In the genomic region with DNA sequence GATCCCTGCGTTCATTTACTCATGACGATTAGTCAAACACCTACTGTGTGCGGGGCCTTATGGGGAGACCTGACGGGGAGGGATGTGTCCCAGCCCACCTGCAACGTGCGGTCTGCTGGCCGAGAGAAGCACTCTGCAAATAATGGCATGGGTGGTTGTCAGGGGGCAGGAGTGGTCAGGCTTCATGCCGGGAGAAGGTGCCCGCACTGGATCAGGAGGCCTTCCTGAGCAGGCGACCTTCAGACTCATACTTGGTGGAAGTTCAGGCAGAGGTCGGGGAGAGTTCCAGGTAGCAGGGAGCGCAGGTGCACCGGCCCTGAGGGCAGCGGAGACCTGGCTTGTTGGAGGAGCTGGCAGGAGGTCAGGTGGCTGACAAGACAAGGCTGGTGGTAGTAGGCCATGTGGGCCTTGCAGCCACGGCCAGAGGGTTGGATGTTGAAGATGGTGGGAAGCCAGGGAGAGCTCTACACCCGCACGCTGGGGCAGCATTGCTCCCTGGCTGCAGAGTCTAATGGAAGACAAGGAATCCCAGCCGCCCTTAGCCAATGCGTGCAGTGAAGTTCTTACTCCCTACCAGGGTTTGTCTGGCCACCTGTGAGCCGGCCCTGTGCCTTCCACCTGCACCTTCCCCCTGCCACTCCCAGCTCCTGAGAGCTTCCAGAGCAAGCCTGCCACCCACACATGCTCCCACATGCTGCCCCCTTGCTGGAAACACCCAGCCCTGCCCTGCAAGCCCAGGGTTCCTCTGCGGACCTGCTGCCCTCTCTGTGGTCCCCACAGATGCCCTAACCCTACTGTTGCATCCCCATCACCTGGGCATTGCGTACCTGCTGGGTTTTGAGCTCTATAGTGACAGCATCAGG, we compare ENCODE assay signal across 15 cellular contexts.
A peak's percentile ranks its signal among the peaks of the same experiment; 100 is the strongest.
DNase-seq lines count a peak whose midpoint lies in the region; ATAC-seq, FAIRE-seq and TF ChIP-seq lines count a peak whose summit lies in the region.
"Had no signal": no experiment of that assay in that cellular context is flagged by ENCODE, and none has a peak within 500 bp of the region (broad histone marks: within the 10 kb centered on the region; RNA-seq: fewer than 3 reads in every experiment).

No MANE protein-coding gene starts in this region.

- POLR2A ChIA-PET in activated CD8-positive, alpha-beta T cell treated with anti-CD3 and anti-CD28 coated beads for 36 hours (lab: Charles Lee): no interaction called here

- no peak overlapping the region for H3K4me2 ChIP-seq in osteoblast (ENCODE audit: insufficient read depth, low read length)
- H3K4me2 ChIP-seq: BLaER1 had no signal

- H3K27me3 Mint-ChIP-seq in activated CD8-positive, alpha-beta T cell treated with anti-CD3 and anti-CD28 coated beads for 36 hours: no peaks in the 10 kb centered on the region

- no peak for TF ChIP-seq CTCF in left ventricle myocardium inferior (IDR thresholded peaks at IDR 0.05; ENCODE audit: borderline replicate concordance)
- TF ChIP-seq CTCF in heart right ventricle (IDR thresholded peaks at IDR 0.05): no peak
- no peak for TF ChIP-seq CTCF in kidney (IDR thresholded peaks at IDR 0.05; ENCODE audit: borderline replicate concordance, extremely low read depth, insufficient read depth)
- TF ChIP-seq CTCF in osteoblast (IDR thresholded peaks at IDR 0.05; ENCODE audit: extremely low read depth, low read depth, low read length): no peak
- no peak for TF ChIP-seq CTCF in activated CD8-positive, alpha-beta T cell treated with anti-CD3 and anti-CD28 coated beads for 36 hours (IDR thresholded peaks at IDR 0.05)

- H3K4me1 Mint-ChIP-seq in activated CD8-positive, alpha-beta T cell treated with anti-CD3 and anti-CD28 coated beads for 36 hours (ENCODE audit: low read depth): no peaks in the 10 kb centered on the region

- H3K27ac Mint-ChIP-seq in activated CD8-positive, alpha-beta T cell treated with anti-CD3 and anti-CD28 coated beads for 36 hours: no peak overlapping the region
- H3K27ac Mint-ChIP-seq: HFFc6 had no signal

- no peaks in the 10 kb centered on the region for H3K79me2 ChIP-seq in osteoblast (ENCODE audit: insufficient read depth, low read length)

- H3K9me3 ChIP-seq in left ventricle myocardium inferior (replicated peaks): no peaks in the 10 kb centered on the region
- H3K9me3 ChIP-seq in heart right ventricle: peaks cover 0 to 9% (median 0%) of the 10 kb centered on the region in 11 donors
- H3K9me3 ChIP-seq in kidney (ENCODE audit: control insufficient read depth in 1 of 2, low read length in 2 of 2): no peaks in the 10 kb centered on the region
- no peaks in the 10 kb centered on the region for H3K9me3 ChIP-seq in osteoblast (ENCODE audit: low read depth, low read length)

- H4K20me1 ChIP-seq in osteoblast (ENCODE audit: insufficient read depth, low read length): no peaks in the 10 kb centered on the region
- H4K20me1 ChIP-seq: BLaER1 had no signal

- no peak overlapping the region for H3K4me3 Mint-ChIP-seq in activated CD8-positive, alpha-beta T cell treated with anti-CD3 and anti-CD28 coated beads for 36 hours
- H3K4me3 Mint-ChIP-seq: CD8-positive, alpha-beta memory T cell; HFFc6 had no signal

- no peak overlapping the region for H2AFZ ChIP-seq in osteoblast (ENCODE audit: low read length)

- no peaks in the 10 kb centered on the region for H3K36me3 Mint-ChIP-seq in activated CD8-positive, alpha-beta T cell treated with anti-CD3 and anti-CD28 coated beads for 36 hours (ENCODE audit: low read depth)
- H3K36me3 Mint-ChIP-seq: CD8-positive, alpha-beta memory T cell had no signal

- no peak for ATAC-seq in heart right ventricle
- ATAC-seq in activated CD8-positive, alpha-beta T cell treated with anti-CD3 and anti-CD28 coated beads for 36 hours: no peak
- no peak for ATAC-seq in GM19023 (IDR thresholded peaks at IDR 0.05; ENCODE audit: unreplicated experiment)

- peaks cover 1% of the 10 kb centered on the region for H3K9me3 Mint-ChIP-seq in activated CD8-positive, alpha-beta T cell treated with anti-CD3 and anti-CD28 coated beads for 36 hours

- no peak overlapping the region for H3K27ac ChIP-seq in left ventricle myocardium inferior (replicated peaks)
- no peak overlapping the region for H3K27ac ChIP-seq in heart right ventricle
- no peak overlapping the region for H3K27ac ChIP-seq in kidney (ENCODE audit: low read depth in 2 of 2, low read length in 2 of 2)
- H3K27ac ChIP-seq in osteoblast (ENCODE audit: low read depth, low read length): no peak overlapping the region
- H3K27ac ChIP-seq: BLaER1 had no signal

- CTCF ChIA-PET in activated CD8-positive, alpha-beta T cell treated with anti-CD3 and anti-CD28 coated beads for 36 hours (lab: Charles Lee): no interaction called here

- peak; percentile 7 for DNase-seq in left ventricle myocardium inferior
- no peak for DNase-seq in heart right ventricle
- DNase-seq in kidney: peak; percentile 58
- peak; percentile 61 for DNase-seq in osteoblast (ENCODE audit: insufficient read length, low spot score, missing footprints)
- DNase-seq in activated CD8-positive, alpha-beta T cell treated with anti-CD3 and anti-CD28 coated beads for 36 hours: no peak
- no peak for DNase-seq in MV-4-11 (lab: John Stamatoyannopoulos, UW)
- DNase-seq: 8988T; AML-193; CD8-positive, alpha-beta memory T cell; DMS53; GF-D8; HCEC 1CT; HFFc6 had no signal

- H3K36me3 ChIP-seq in left ventricle myocardium inferior (no peaks in the 10 kb centered on the region), heart right ventricle (no peaks in the 10 kb centered on the region), kidney (ENCODE audit: control insufficient read depth in 1 of 2, insufficient read depth in 2 of 2, low read length in 2 of 2) (no peaks in the 10 kb centered on the region), osteoblast (ENCODE audit: insufficient read depth, low read length) (no peaks in the 10 kb centered on the region)
- H3K36me3 ChIP-seq: BLaER1 had no signal

- no peak for FAIRE-seq in kidney (lab: Jason Lieb, UNC)

- no peak overlapping the region for H3K4me3 ChIP-seq in left ventricle myocardium inferior
- H3K4me3 ChIP-seq in heart right ventricle: no peak overlapping the region
- no peak overlapping the region for H3K4me3 ChIP-seq in kidney (ENCODE audit: low read length in 2 of 2)
- no peak overlapping the region for H3K4me3 ChIP-seq in osteoblast (ENCODE audit: insufficient read depth, low read length)
- H3K4me3 ChIP-seq: BLaER1 had no signal

- intact Hi-C loops in left ventricle myocardium inferior (cut with micrococcal nuclease): no loop called here
- intact Hi-C loops in heart right ventricle (cut with DNase I): loop anchor here in 1 of 10 donors (10.0 kb wide), 1 partner anchor 377 kb away; no protein-coding TSS in a partner anchor
- intact Hi-C loops in kidney (cut with DNase I): no loop called here
- intact Hi-C loops in activated CD8-positive, alpha-beta T cell treated with anti-CD3 and anti-CD28 coated beads for 36 hours (cut with micrococcal nuclease): no loop called here

- H3K4me1 ChIP-seq in left ventricle myocardium inferior (peaks cover 9% of the 10 kb centered on the region), heart right ventricle (peaks cover 0 to 19% (median 0%) of the 10 kb centered on the region in 9 donors), kidney (ENCODE audit: control insufficient read depth in 1 of 2, insufficient read depth in 1 of 2, low read depth in 1 of 2, low read length in 2 of 2) (peaks cover 0 to 2% of the 10 kb centered on the region in 2 donors), osteoblast (ENCODE audit: insufficient read depth, low read length) (no peaks in the 10 kb centered on the region)

- H3K27me3 ChIP-seq in left ventricle myocardium inferior (ENCODE audit: low read depth) (no peaks in the 10 kb centered on the region), heart right ventricle (no peaks in the 10 kb centered on the region), osteoblast (ENCODE audit: insufficient read depth, low read length) (no peaks in the 10 kb centered on the region)
- H3K27me3 ChIP-seq: BLaER1 had no signal

- WGBS in heart right ventricle, 2 donors: 79 to 93% methylated on average over 22 of the region's 22 CpGs

- H3K9ac ChIP-seq in kidney (ENCODE audit: low read length in 2 of 2): no peak overlapping the region
- H3K9ac ChIP-seq: BLaER1 had no signal

Comparison
In these comparisons a context has a peak if more than half of its experiments do, and no peak if none do; other contexts are left out.
1. DNase-seq: peak in left ventricle myocardium inferior (single experiment), kidney (single experiment) and osteoblast (single experiment); none in heart right ventricle (0 of 2), activated CD8-positive, alpha-beta T cell treated with anti-CD3 and anti-CD28 coated beads for 36 hours (single experiment) and MV-4-11 (single experiment).